Comparison of ENCODE assay signal across 8 cellular contexts in the genomic region with DNA sequence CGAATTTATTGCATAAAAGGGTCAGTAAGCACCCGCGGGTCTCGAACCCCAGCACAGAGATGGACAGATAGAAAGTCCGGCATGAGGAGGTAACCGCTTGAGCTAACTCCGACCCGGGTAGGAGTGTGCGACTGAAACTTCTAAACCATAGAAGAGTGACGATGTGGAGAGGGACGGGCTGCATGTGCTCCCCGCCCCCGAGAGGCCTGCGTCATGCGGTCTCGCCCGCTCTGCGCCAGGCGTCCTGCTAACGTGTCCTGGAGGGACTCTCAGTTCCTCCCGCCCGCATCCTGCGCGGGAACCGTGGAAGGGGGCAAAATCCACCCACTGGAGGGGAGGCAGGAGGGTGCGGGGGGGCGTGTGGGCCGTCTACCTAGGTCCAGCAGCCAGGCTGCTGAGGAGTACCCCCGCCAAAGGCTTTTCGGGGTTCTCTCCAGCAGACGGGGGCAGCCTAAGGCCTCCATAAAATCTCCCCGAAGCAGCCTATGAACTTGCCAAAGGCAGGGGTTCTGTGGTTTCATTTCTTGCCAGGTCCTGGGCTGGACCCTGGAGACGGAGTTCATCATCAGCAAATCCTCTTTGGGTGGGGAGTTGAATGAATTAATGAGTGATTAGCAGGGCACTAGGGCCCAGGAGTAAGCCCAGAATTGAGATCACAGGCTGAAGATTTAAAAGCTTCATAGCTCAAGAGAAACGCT. TPM values are rescaled to one million over a fixed set of nuclear protein-coding genes. Genes with fewer than 3 reads are reported as not detected.
A peak's percentile ranks its signal among the peaks of the same experiment; 100 is the strongest.
DNase-seq lines count a peak whose midpoint lies in the region; ATAC-seq and TF ChIP-seq lines count a peak whose summit lies in the region.

No MANE protein-coding gene starts in this region.

- peak overlapping the region; percentile 60 for H3K27ac ChIP-seq in stomach smooth muscle (ENCODE audit: low read length)

- peak overlapping the region; percentile 59 for H3K4me3 ChIP-seq in fibroblast of mammary gland (ENCODE audit: control insufficient read depth, low read depth, low read length)
- H3K4me3 ChIP-seq in stomach smooth muscle (ENCODE audit: low read length in 2 of 2): peak overlapping the region; percentile 32 to 64

- H3K9me3 Mint-ChIP-seq in nephron: no peaks in the 10 kb centered on the region

- no peaks in the 10 kb centered on the region for H3K27me3 ChIP-seq in stomach smooth muscle (ENCODE audit: control insufficient read depth in 1 of 2, insufficient read depth in 2 of 2, low read length in 2 of 2)

- TF ChIP-seq CTCF in fibroblast of mammary gland (conservative IDR thresholded peaks at IDR 0.05; ENCODE audit: control insufficient read depth, insufficient read depth, low read depth, low read length) (no peak), nephron (IDR thresholded peaks at IDR 0.05; ENCODE audit: unreplicated experiment in 3 of 3) (no peak)

- H3K9me3 ChIP-seq in ES-I3 (ENCODE audit: control insufficient read depth, insufficient read depth, low read length) (no peaks in the 10 kb centered on the region), stomach smooth muscle (ENCODE audit: control insufficient read depth in 2 of 2, low read length in 2 of 2) (no peaks in the 10 kb centered on the region)

- H3K4me1 ChIP-seq in ES-I3 (ENCODE audit: insufficient read depth, low read length): no peaks in the 10 kb centered on the region
- H3K4me1 ChIP-seq in stomach smooth muscle (ENCODE audit: control insufficient read depth, insufficient read depth, low read length): peaks cover 22% of the 10 kb centered on the region

- peaks cover 12% of the 10 kb centered on the region for H3K27me3 Mint-ChIP-seq in nephron (ENCODE audit: low read depth)

- H3K4me1 Mint-ChIP-seq in nephron: peaks cover 22% of the 10 kb centered on the region

- H3K9ac ChIP-seq in ES-I3 (ENCODE audit: low read depth, low read length) (peak overlapping the region; percentile 61; the same call in 1 of the 2 replicates), stomach smooth muscle (ENCODE audit: low read length in 2 of 2) (peak overlapping the region; percentile 10 to 58)

- DNase-seq in M059J (ENCODE audit: low read depth) (peak; percentile 59), activated T-cell treated with anti-CD3 and anti-CD28 coated beads for 24 hours (ENCODE audit: low read depth) (peak; percentile 42), fibroblast of mammary gland (ENCODE audit: low read depth) (peak; percentile 95), cerebellar nuclear complex (lab: John Stamatoyannopoulos, UW) (no peak)

- H3K4me3 Mint-ChIP-seq in nephron: peak overlapping the region; percentile 45 to 51 (median 47)

- H3K36me3 Mint-ChIP-seq in nephron (ENCODE audit: low read depth): no peaks in the 10 kb centered on the region

- H3K36me3 ChIP-seq in ES-I3 (ENCODE audit: insufficient read depth, low read length) (no peaks in the 10 kb centered on the region), stomach smooth muscle (ENCODE audit: control insufficient read depth in 2 of 2, insufficient read depth in 2 of 2, low read length in 2 of 2) (no peaks in the 10 kb centered on the region)

- H3K27ac Mint-ChIP-seq in nephron: peak overlapping the region in 1 of 3 experiments; percentile 48

- peak; percentile 93 for ATAC-seq in GM21825 (IDR thresholded peaks at IDR 0.05; ENCODE audit: unreplicated experiment)

RNA-seq across cellular contexts. Expression of gene TGFBI, which starts 51.8 kb away (rescaled TPM):
- total RNA-seq in M059J (2014; rRNA removed; shearing (Covaris generic)): 567 and 744 TPM in 2 replicates

RNA-seq across cellular contexts. Expression of gene SMAD5, which starts 52.0 kb away (rescaled TPM):
- 34.5 and 42.6 TPM in 2 replicates for total RNA-seq in M059J (2014; rRNA removed; shearing (Covaris generic))

Comparison
In these comparisons a context has a peak if more than half of its experiments do, and no peak if none do; other contexts are left out.
1. DNase-seq: peak in M059J (single experiment), activated T-cell treated with anti-CD3 and anti-CD28 coated beads for 24 hours (single experiment) and fibroblast of mammary gland (single experiment); none in cerebellar nuclear complex (0 of 2).